ENCODE assay signal across 20 cellular contexts in genomic region chr6:43221774-43222101, GRCh38. TPM values are rescaled to one million over a fixed set of nuclear protein-coding genes. Genes with fewer than 3 reads are reported as not detected.
DNase-seq lines count a peak whose midpoint lies in the region; ATAC-seq and TF ChIP-seq lines count a peak whose summit lies in the region.
"Had no signal": no experiment of that assay in that cellular context is flagged by ENCODE, and none has a peak within 500 bp of the region (broad histone marks: within the 10 kb centered on the region; RNA-seq: fewer than 3 reads in every experiment).

No MANE protein-coding gene starts in this region.

- H3K4me1 Mint-ChIP-seq in stimulated activated naive CD8-positive, alpha-beta T cell treated with anti-CD3 and anti-CD28 coated beads, Interleukin-15, Interleukin-2, amounts not matched to agents 100 ng/mL and 50 ng/mL, for 24 hours (ENCODE audit: low read depth), result peaks cover 46% of the 10 kb centered on the region

- 64 to 75% methylated on average over 1 to 4 of the region's 4 CpGs for WGBS in tibial nerve, 2 donors

- TF ChIP-seq EP300 in tibial nerve (IDR thresholded peaks at IDR 0.05), result no peak

- TF ChIP-seq POLR2A in tibial nerve (IDR thresholded peaks at IDR 0.05), result no peak

- TF ChIP-seq CTCF in WERI-Rb-1 (IDR thresholded peaks at IDR 0.05; ENCODE audit: low read depth, low read length) (no peak), tibial nerve (IDR thresholded peaks at IDR 0.05) (no peak)

- H3K36me3 ChIP-seq in WERI-Rb-1 (peaks cover 48% of the 10 kb centered on the region), tibial nerve (peaks cover 0 to 95% (median 0%) of the 10 kb centered on the region in 3 donors)
- H3K36me3 ChIP-seq in effector memory CD4-positive, alpha-beta T cell (ENCODE audit: control insufficient read depth, insufficient read depth, low read length), result peaks cover 14% of the 10 kb centered on the region

- no peak overlapping the region for H3K4me3 Mint-ChIP-seq in stimulated activated naive CD8-positive, alpha-beta T cell treated with anti-CD3 and anti-CD28 coated beads, Interleukin-15, Interleukin-2, amounts not matched to agents 100 ng/mL and 50 ng/mL, for 24 hours

- H3K4me3 ChIP-seq in WERI-Rb-1 (ENCODE audit: low read depth, low read length) (no peak overlapping the region), tibial nerve (no peak overlapping the region)
- H3K4me3 ChIP-seq in effector memory CD4-positive, alpha-beta T cell (ENCODE audit: insufficient read depth, low read depth, low read length, poor library complexity, severe bottlenecking), result no peak overlapping the region
- H3K4me3 ChIP-seq: transverse colon had no signal

- peak overlapping the region; percentile 78 for H3K27ac Mint-ChIP-seq in stimulated activated naive CD8-positive, alpha-beta T cell treated with anti-CD3 and anti-CD28 coated beads, Interleukin-15, Interleukin-2, amounts not matched to agents 100 ng/mL and 50 ng/mL, for 24 hours

- no peaks in the 10 kb centered on the region for H3K9me3 Mint-ChIP-seq in stimulated activated naive CD8-positive, alpha-beta T cell treated with anti-CD3 and anti-CD28 coated beads, Interleukin-15, Interleukin-2, amounts not matched to agents 100 ng/mL and 50 ng/mL, for 24 hours

- peaks cover 27% of the 10 kb centered on the region for H3K4me1 ChIP-seq in effector memory CD4-positive, alpha-beta T cell (ENCODE audit: control insufficient read depth, insufficient read depth, low read length, poor library complexity, severe bottlenecking)
- peaks cover 0 to 8% (median 2%) of the 10 kb centered on the region in 4 donors for H3K4me1 ChIP-seq in tibial nerve

- H3K27me3 ChIP-seq in WERI-Rb-1 (ENCODE audit: insufficient read depth, low read depth, severe bottlenecking) (no peaks in the 10 kb centered on the region), tibial nerve (no peaks in the 10 kb centered on the region)
- no peaks in the 10 kb centered on the region for H3K27me3 ChIP-seq in effector memory CD4-positive, alpha-beta T cell (replicated peaks; ENCODE audit: control insufficient read depth, insufficient read depth, low read length, poor library complexity, severe bottlenecking)
- H3K27me3 ChIP-seq: transverse colon had no signal

- peaks cover 50% of the 10 kb centered on the region for H3K36me3 Mint-ChIP-seq in stimulated activated naive CD8-positive, alpha-beta T cell treated with anti-CD3 and anti-CD28 coated beads, Interleukin-15, Interleukin-2, amounts not matched to agents 100 ng/mL and 50 ng/mL, for 24 hours (ENCODE audit: low read depth)

- no peak for DNase-seq in stimulated activated naive CD8-positive, alpha-beta T cell treated with anti-CD3 and anti-CD28 coated beads, Interleukin-15, Interleukin-2, amounts not matched to agents 100 U/mL and 50 U/mL, for 24 hours
- no peak for DNase-seq in WERI-Rb-1
- DNase-seq in effector memory CD4-positive, alpha-beta T cell, result no peak
- no peak for DNase-seq in tibial nerve (ENCODE audit: low spot score in 2 of 2)
- DNase-seq in UCSD-AML1 (lab: John Stamatoyannopoulos, UW; ENCODE audit: unreplicated experiment), result no peak
- DNase-seq: activated gamma-delta T cell; Calu3; cortex of kidney; Kasumi-1; NCI-H1105; NCI-H2081 treated with DMSO at 0.1 percent for 48 hours; NCI-H446 treated with DMSO at 0.1 percent for 48 hours; right cardiac atrium; stimulated activated naive CD4-positive, alpha-beta T cell treated with Interleukin-2 at 50 U/mL for 16 hours; SW 1271; transverse colon had no signal

- no peak for ATAC-seq in stimulated activated naive CD8-positive, alpha-beta T cell treated with anti-CD3 and anti-CD28 coated beads, Interleukin-15, Interleukin-2, amounts not matched to agents 100 U/mL and 50 U/mL, for 24 hours
- ATAC-seq in HG03571 (IDR thresholded peaks at IDR 0.05; ENCODE audit: unreplicated experiment), result no peak

- H3K27me3 Mint-ChIP-seq in stimulated activated naive CD8-positive, alpha-beta T cell treated with anti-CD3 and anti-CD28 coated beads, Interleukin-15, Interleukin-2, amounts not matched to agents 100 ng/mL and 50 ng/mL, for 24 hours, result no peaks in the 10 kb centered on the region

- no peaks in the 10 kb centered on the region for H3K9me3 ChIP-seq in WERI-Rb-1 (ENCODE audit: severe bottlenecking)
- no peaks in the 10 kb centered on the region for H3K9me3 ChIP-seq in effector memory CD4-positive, alpha-beta T cell (ENCODE audit: control insufficient read depth, low read length)
- no peaks in the 10 kb centered on the region for H3K9me3 ChIP-seq in tibial nerve
- H3K9me3 ChIP-seq: transverse colon had no signal

- H3K27ac ChIP-seq in WERI-Rb-1, result peak overlapping the region; percentile 33
- H3K27ac ChIP-seq in effector memory CD4-positive, alpha-beta T cell (ENCODE audit: insufficient read depth, low read length, poor library complexity, severe bottlenecking), result peak overlapping the region; percentile 97
- no peak overlapping the region for H3K27ac ChIP-seq in tibial nerve
- H3K27ac ChIP-seq: transverse colon had no signal

RNA-seq across cellular contexts. Expression of gene DNPH1, which starts 7.5 kb away (rescaled TPM):
- total RNA-seq in tibial nerve, result 100 to 1,000 TPM in 2 of 4 donors, 10 to 100 TPM in 2; 61.8 to 114 (median 101) TPM

RNA-seq across cellular contexts. Expression of gene TTBK1, which starts 21.5 kb away (rescaled TPM):
- not detected for total RNA-seq in tibial nerve
- total RNA-seq: endothelial cell of umbilical vein, omental fat pad had no signal

RNA-seq across cellular contexts. Expression of gene CUL9, which starts 39.7 kb away (rescaled TPM):
- total RNA-seq in tibial nerve, result 10 to 100 TPM; 47.9 to 76.2 (median 49.3) TPM

RNA-seq across cellular contexts. Expression of gene SRF, which starts 50.7 kb away (rescaled TPM):
- total RNA-seq in tibial nerve, result 10 to 100 TPM; 28.4 to 49.8 (median 35.3) TPM

Comparison
In these comparisons a context has a peak if more than half of its experiments do, and no peak if none do; other contexts are left out.
1. H3K27ac ChIP-seq: peak in WERI-Rb-1 (single experiment) and effector memory CD4-positive, alpha-beta T cell (single experiment); none in tibial nerve (0 of 4).